In the genomic region with DNA sequence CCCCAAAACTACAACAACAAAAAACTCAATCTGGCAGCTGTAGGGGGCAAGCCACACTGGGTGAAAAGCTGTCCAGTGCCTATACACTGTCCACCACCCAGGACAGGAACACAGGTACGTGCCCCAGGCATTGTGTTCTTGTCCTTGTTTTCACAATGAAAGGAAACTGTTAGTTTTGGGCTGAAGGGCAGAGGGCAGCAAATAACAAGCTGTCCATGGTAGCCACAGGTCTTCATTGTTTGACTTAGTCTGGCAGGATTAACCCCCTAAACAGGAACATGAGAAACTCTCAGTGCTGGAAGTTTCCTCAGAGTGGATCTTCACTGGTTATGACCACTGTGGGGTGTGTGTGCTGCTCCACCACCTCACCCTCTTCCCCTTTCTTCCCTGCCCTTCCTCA, we compare ENCODE assay signal across 1 cellular context.
TF ChIP-seq lines count a peak whose summit lies in the region.

No MANE protein-coding gene starts in this region.

TF ChIP-seq in SK-N-SH treated with all-trans-retinoic acid at 6 μM for 48 hours, 23 proteins besides CTCF, POLR2A, EP300 and RAD21 (continued from another document):
- TF ChIP-seq, protein P1, sequence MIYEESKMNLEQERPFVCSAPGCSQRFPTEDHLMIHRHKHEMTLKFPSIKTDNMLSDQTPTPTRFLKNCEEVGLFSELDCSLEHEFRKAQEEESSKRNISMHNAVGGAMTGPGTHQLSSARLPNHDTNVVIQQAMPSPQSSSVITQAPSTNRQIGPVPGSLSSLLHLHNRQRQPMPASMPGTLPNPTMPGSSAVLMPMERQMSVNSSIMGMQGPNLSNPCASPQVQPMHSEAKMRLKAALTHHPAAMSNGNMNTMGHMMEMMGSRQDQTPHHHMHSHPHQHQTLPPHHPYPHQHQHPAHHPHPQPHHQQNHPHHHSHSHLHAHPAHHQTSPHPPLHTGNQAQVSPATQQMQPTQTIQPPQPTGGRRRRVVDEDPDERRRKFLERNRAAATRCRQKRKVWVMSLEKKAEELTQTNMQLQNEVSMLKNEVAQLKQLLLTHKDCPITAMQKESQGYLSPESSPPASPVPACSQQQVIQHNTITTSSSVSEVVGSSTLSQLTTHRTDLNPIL (CRISPR knock-in tag; IDR thresholded peaks at IDR 0.05; ENCODE audit: low read depth) = no peak
- no peak for TF ChIP-seq PPARA (CRISPR knock-in tag; IDR thresholded peaks at IDR 0.05; ENCODE audit: borderline replicate concordance)
- TF ChIP-seq ESRRG (CRISPR knock-in tag; IDR thresholded peaks at IDR 0.05) = no peak
- no peak for TF ChIP-seq SNAI2 (CRISPR knock-in tag; IDR thresholded peaks at IDR 0.05)
